11 cellular contexts compared by ENCODE assay signal in genomic region chrX:22944945-22945344, GRCh38. TPM values are rescaled to one million over a fixed set of nuclear protein-coding genes. Genes with fewer than 3 reads are reported as not detected.
"Had no signal": no experiment of that assay in that cellular context is flagged by ENCODE, and none has a peak within 500 bp of the region (broad histone marks: within the 10 kb centered on the region; RNA-seq: fewer than 3 reads in every experiment).

No MANE protein-coding gene starts in this region.

- FAIRE-seq: HepG2 had no signal

- H3K9me3 ChIP-seq: HAP-1 had no signal

- H3K27ac Mint-ChIP-seq: GM23338, HFFc6 had no signal

- H3K27ac ChIP-seq: HL-60, KMS-11 had no signal

- H3K4me1 Mint-ChIP-seq: GM23338 had no signal

- H3K36me3 ChIP-seq: HAP-1 had no signal

- ATAC-seq: GM23338, HCT116, HepG2 had no signal

- H3K9ac ChIP-seq: KMS-11 had no signal

- H3K9me3 Mint-ChIP-seq: GM23338, HFFc6 had no signal

- H3K4me3 Mint-ChIP-seq: GM23338, HFFc6 had no signal

- H3K4me3 ChIP-seq: GM23338, HAP-1 had no signal

- H3K4me2 ChIP-seq: GM23338, KMS-11 had no signal

- H2AFZ ChIP-seq: GM23338 had no signal

- H3K4me1 ChIP-seq: HAP-1 had no signal

- DNase-seq: H7, HFFc6, Karpas-422, KBM-7 had no signal

RNA-seq across cellular contexts. Expression of gene DDX53, which starts 54.8 kb away (rescaled TPM):
- total RNA-seq: GM23338, H4, H7, HepG2, HFFc6 had no signal
- polyA plus RNA-seq: HepG2 had no signal
